ENCODE assay signal across 1 cellular context in genomic region chr16:84630009-84630408, GRCh38.
A peak's percentile ranks its signal among the peaks of the same experiment; 100 is the strongest.
TF ChIP-seq lines count a peak whose summit lies in the region.

No MANE protein-coding gene starts in this region.

TF ChIP-seq in HEK293, 187 proteins besides CTCF, POLR2A, EP300 and RAD21 (continued from another document and continues in another):
- TF ChIP-seq, protein P1, sequence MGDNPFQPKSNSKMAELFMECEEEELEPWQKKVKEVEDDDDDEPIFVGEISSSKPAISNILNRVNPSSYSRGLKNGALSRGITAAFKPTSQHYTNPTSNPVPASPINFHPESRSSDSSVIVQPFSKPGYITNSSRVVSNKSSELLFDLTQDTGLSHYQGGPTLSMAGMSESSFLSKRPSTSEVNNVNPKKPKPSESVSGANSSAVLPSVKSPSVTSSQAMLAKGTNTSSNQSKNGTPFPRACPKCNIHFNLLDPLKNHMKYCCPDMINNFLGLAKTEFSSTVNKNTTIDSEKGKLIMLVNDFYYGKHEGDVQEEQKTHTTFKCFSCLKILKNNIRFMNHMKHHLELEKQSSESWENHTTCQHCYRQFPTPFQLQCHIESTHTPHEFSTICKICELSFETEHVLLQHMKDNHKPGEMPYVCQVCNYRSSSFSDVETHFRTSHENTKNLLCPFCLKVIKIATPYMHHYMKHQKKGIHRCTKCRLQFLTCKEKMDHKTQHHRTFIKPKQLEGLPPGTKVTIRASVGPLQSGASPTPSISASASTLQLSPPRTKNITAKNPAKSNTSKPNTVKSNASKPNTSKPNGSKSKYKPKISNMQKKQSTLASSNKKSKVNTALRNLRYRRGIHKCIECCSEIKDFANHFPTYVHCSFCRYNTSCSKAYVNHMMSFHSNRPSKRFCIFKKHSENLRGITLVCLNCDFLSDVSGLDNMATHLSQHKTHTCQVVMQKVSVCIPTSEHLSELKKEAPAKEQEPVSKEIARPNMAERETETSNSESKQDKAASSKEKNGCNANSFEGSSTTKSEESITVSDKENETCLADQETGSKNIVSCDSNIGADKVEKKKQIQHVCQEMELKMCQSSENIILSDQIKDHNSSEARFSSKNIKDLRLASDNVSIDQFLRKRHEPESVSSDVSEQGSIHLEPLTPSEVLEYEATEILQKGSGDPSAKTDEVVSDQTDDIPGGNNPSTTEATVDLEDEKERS (tag by site-specific recombination; IDR thresholded peaks at IDR 0.05): no peak
- no peak for TF ChIP-seq HIC1 (tag by site-specific recombination; IDR thresholded peaks at IDR 0.05)
- TF ChIP-seq ZNF626 (tag by site-specific recombination; IDR thresholded peaks at IDR 0.05): no peak
- no peak for TF ChIP-seq ZNF621 (tag by site-specific recombination; IDR thresholded peaks at IDR 0.05)
- no peak for TF ChIP-seq ZNF747 (tag by site-specific recombination; IDR thresholded peaks at IDR 0.05)
- no peak for TF ChIP-seq GFI1B (tag by site-specific recombination; IDR thresholded peaks at IDR 0.05)
- peak; percentile 93 for TF ChIP-seq ZNF518A (tag by site-specific recombination; conservative IDR thresholded peaks at IDR 0.05; ENCODE audit: low read depth)
- TF ChIP-seq ZNF600 (tag by site-specific recombination; IDR thresholded peaks at IDR 0.05): no peak
- TF ChIP-seq ZNF416 (tag by site-specific recombination; IDR thresholded peaks at IDR 0.05): no peak
- TF ChIP-seq ZNF133 (tag by site-specific recombination; IDR thresholded peaks at IDR 0.05): no peak
- no peak for TF ChIP-seq ZNF561 (tag by site-specific recombination; IDR thresholded peaks at IDR 0.05; ENCODE audit: borderline replicate concordance)
- TF ChIP-seq, protein P2, sequence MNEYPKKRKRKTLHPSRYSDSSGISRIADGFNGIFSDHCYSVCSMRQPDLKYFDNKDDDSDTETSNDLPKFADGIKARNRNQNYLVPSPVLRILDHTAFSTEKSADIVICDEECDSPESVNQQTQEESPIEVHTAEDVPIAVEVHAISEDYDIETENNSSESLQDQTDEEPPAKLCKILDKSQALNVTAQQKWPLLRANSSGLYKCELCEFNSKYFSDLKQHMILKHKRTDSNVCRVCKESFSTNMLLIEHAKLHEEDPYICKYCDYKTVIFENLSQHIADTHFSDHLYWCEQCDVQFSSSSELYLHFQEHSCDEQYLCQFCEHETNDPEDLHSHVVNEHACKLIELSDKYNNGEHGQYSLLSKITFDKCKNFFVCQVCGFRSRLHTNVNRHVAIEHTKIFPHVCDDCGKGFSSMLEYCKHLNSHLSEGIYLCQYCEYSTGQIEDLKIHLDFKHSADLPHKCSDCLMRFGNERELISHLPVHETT (tag by site-specific recombination; IDR thresholded peaks at IDR 0.05): peak; percentile 59; the same call in 1 of the 2 replicates
- no peak for TF ChIP-seq ZNF324 (tag by site-specific recombination; IDR thresholded peaks at IDR 0.05)
- TF ChIP-seq, protein P3, sequence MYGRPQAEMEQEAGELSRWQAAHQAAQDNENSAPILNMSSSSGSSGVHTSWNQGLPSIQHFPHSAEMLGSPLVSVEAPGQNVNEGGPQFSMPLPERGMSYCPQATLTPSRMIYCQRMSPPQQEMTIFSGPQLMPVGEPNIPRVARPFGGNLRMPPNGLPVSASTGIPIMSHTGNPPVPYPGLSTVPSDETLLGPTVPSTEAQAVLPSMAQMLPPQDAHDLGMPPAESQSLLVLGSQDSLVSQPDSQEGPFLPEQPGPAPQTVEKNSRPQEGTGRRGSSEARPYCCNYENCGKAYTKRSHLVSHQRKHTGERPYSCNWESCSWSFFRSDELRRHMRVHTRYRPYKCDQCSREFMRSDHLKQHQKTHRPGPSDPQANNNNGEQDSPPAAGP (tag by site-specific recombination; IDR thresholded peaks at IDR 0.05): no peak
- TF ChIP-seq ZNF239 (tag by site-specific recombination; IDR thresholded peaks at IDR 0.05): no peak
- TF ChIP-seq ELK4 (IDR thresholded peaks at IDR 0.05; ENCODE audit: borderline replicate concordance, low read depth, low read length): no peak
- TF ChIP-seq ZNF148 (tag by site-specific recombination; IDR thresholded peaks at IDR 0.05; ENCODE audit: borderline replicate concordance): no peak
- TF ChIP-seq ZNF664 (tag by site-specific recombination; IDR thresholded peaks at IDR 0.05): peak; percentile 90
- TF ChIP-seq ZNF660 (tag by site-specific recombination; IDR thresholded peaks at IDR 0.05): no peak
- no peak for TF ChIP-seq ZNF473 (tag by site-specific recombination; IDR thresholded peaks at IDR 0.05)
- TF ChIP-seq SP2 (tag by site-specific recombination; IDR thresholded peaks at IDR 0.05): no peak
- no peak for TF ChIP-seq ZBTB6 (tag by site-specific recombination; IDR thresholded peaks at IDR 0.05)
- no peak for TF ChIP-seq SCRT1 (tag by site-specific recombination; IDR thresholded peaks at IDR 0.05; ENCODE audit: borderline replicate concordance)
- no peak for TF ChIP-seq ZNF341 (tag by site-specific recombination; IDR thresholded peaks at IDR 0.05; ENCODE audit: low read depth)
- no peak for TF ChIP-seq ZNF132 (tag by site-specific recombination; IDR thresholded peaks at IDR 0.05; ENCODE audit: borderline replicate concordance)
- no peak for TF ChIP-seq ZNF768 (tag by site-specific recombination; IDR thresholded peaks at IDR 0.05)
- TF ChIP-seq ZFP41 (tag by site-specific recombination; IDR thresholded peaks at IDR 0.05; ENCODE audit: borderline replicate concordance): no peak
- TF ChIP-seq ZNF426 (tag by site-specific recombination; IDR thresholded peaks at IDR 0.05): peak; percentile 87
- no peak for TF ChIP-seq ZSCAN30 (tag by site-specific recombination; IDR thresholded peaks at IDR 0.05)
- no peak for TF ChIP-seq ZNF184 (tag by site-specific recombination; IDR thresholded peaks at IDR 0.05)
- no peak for TF ChIP-seq ZNF24 (tag by site-specific recombination; IDR thresholded peaks at IDR 0.05)
- TF ChIP-seq ZNF311 (tag by site-specific recombination; IDR thresholded peaks at IDR 0.05; ENCODE audit: borderline replicate concordance): no peak
- peak; percentile 56; the same call in 1 of the 2 replicates for TF ChIP-seq ZNF292 (tag by site-specific recombination; IDR thresholded peaks at IDR 0.05; ENCODE audit: borderline replicate concordance, low read depth)
- TF ChIP-seq ZNF16 (tag by site-specific recombination; IDR thresholded peaks at IDR 0.05; ENCODE audit: low read depth): no peak
- no peak for TF ChIP-seq EGR2 (tag by site-specific recombination; IDR thresholded peaks at IDR 0.05; ENCODE audit: low read depth)
- no peak for TF ChIP-seq BCL11B (tag by site-specific recombination; IDR thresholded peaks at IDR 0.05; ENCODE audit: low read depth)
- no peak for TF ChIP-seq ZNF707 (tag by site-specific recombination; IDR thresholded peaks at IDR 0.05)
- TF ChIP-seq ZNF488 (tag by site-specific recombination; IDR thresholded peaks at IDR 0.05): no peak
- no peak for TF ChIP-seq HOXD13 (CRISPR knock-in tag; IDR thresholded peaks at IDR 0.05; ENCODE audit: borderline replicate concordance)
- TF ChIP-seq ZNF174 (tag by site-specific recombination; IDR thresholded peaks at IDR 0.05): no peak
- no peak for TF ChIP-seq ZNF701 (tag by site-specific recombination; IDR thresholded peaks at IDR 0.05)
- no peak for TF ChIP-seq ZNF202 (tag by site-specific recombination; IDR thresholded peaks at IDR 0.05; ENCODE audit: borderline replicate concordance)
- no peak for TF ChIP-seq ZBTB20 (tag by site-specific recombination; IDR thresholded peaks at IDR 0.05)
- TF ChIP-seq ZNF302 (tag by site-specific recombination; IDR thresholded peaks at IDR 0.05; ENCODE audit: low read depth): no peak
